Comparison of ENCODE assay signal across 18 cellular contexts in genomic region chrX:54534271-54534670, GRCh38. TPM values are rescaled to one million over a fixed set of nuclear protein-coding genes. Genes with fewer than 3 reads are reported as not detected.
A peak's percentile ranks its signal among the peaks of the same experiment; 100 is the strongest.
DNase-seq lines count a peak whose midpoint lies in the region; ATAC-seq and TF ChIP-seq lines count a peak whose summit lies in the region.
"Had no signal": no experiment of that assay in that cellular context is flagged by ENCODE, and none has a peak within 500 bp of the region (broad histone marks: within the 10 kb centered on the region; RNA-seq: fewer than 3 reads in every experiment).

No MANE protein-coding gene starts in this region.

- peaks cover 55% of the 10 kb centered on the region for H3K36me3 Mint-ChIP-seq in stimulated activated naive CD8-positive, alpha-beta T cell treated with anti-CD3 and anti-CD28 coated beads, Interleukin-15, Interleukin-2, amounts not matched to agents 100 ng/mL and 50 ng/mL, for 24 hours (ENCODE audit: low read depth)
- peaks cover 48% of the 10 kb centered on the region for H3K36me3 Mint-ChIP-seq in activated CD8-positive, alpha-beta T cell treated with anti-CD3 and anti-CD28 coated beads, Interleukin-2, amount 10 ng/mL, durations not matched to agents 7 days and 5 days (ENCODE audit: low read depth)
- H3K36me3 Mint-ChIP-seq in mesothelial cell of epicardium, result peaks cover 3% of the 10 kb centered on the region

- CTCF ChIA-PET in activated CD8-positive, alpha-beta T cell treated with anti-CD3 and anti-CD28 coated beads, Interleukin-2, amount 10 ng/mL, durations not matched to agents 7 days and 5 days (lab: Charles Lee), result no interaction called here

- no peak for ATAC-seq in stimulated activated naive CD8-positive, alpha-beta T cell treated with anti-CD3 and anti-CD28 coated beads, Interleukin-15, Interleukin-2, amounts not matched to agents 100 U/mL and 50 U/mL, for 24 hours
- no peak for ATAC-seq in activated CD8-positive, alpha-beta T cell treated with anti-CD3 and anti-CD28 coated beads, Interleukin-2, amount 10 ng/mL, durations not matched to agents 7 days and 5 days
- ATAC-seq in HG03108 (IDR thresholded peaks at IDR 0.05; ENCODE audit: unreplicated experiment) (no peak), GM21360 (IDR thresholded peaks at IDR 0.05; ENCODE audit: unreplicated experiment) (no peak)
- ATAC-seq: right cardiac atrium had no signal

- peak overlapping the region; percentile 16 for H3K27ac Mint-ChIP-seq in stimulated activated naive CD8-positive, alpha-beta T cell treated with anti-CD3 and anti-CD28 coated beads, Interleukin-15, Interleukin-2, amounts not matched to agents 100 ng/mL and 50 ng/mL, for 24 hours
- peak overlapping the region; percentile 23 for H3K27ac Mint-ChIP-seq in activated CD8-positive, alpha-beta T cell treated with anti-CD3 and anti-CD28 coated beads, Interleukin-2, amount 10 ng/mL, durations not matched to agents 7 days and 5 days
- peak overlapping the region; percentile 12 for H3K27ac Mint-ChIP-seq in mesothelial cell of epicardium
- H3K27ac Mint-ChIP-seq: endodermal cell had no signal

- H3K4me1 Mint-ChIP-seq in stimulated activated naive CD8-positive, alpha-beta T cell treated with anti-CD3 and anti-CD28 coated beads, Interleukin-15, Interleukin-2, amounts not matched to agents 100 ng/mL and 50 ng/mL, for 24 hours (ENCODE audit: low read depth), result peaks cover 33% of the 10 kb centered on the region
- H3K4me1 Mint-ChIP-seq in activated CD8-positive, alpha-beta T cell treated with anti-CD3 and anti-CD28 coated beads, Interleukin-2, amount 10 ng/mL, durations not matched to agents 7 days and 5 days (ENCODE audit: low read depth), result peaks cover 32% of the 10 kb centered on the region
- H3K4me1 Mint-ChIP-seq in mesothelial cell of epicardium, result peaks cover 16% of the 10 kb centered on the region

- TF ChIP-seq CTCF in mesothelial cell of epicardium (IDR thresholded peaks at IDR 0.05; ENCODE audit: unreplicated experiment), result no peak

- peak overlapping the region; percentile 58 for H3K4me3 Mint-ChIP-seq in stimulated activated naive CD8-positive, alpha-beta T cell treated with anti-CD3 and anti-CD28 coated beads, Interleukin-15, Interleukin-2, amounts not matched to agents 100 ng/mL and 50 ng/mL, for 24 hours
- H3K4me3 Mint-ChIP-seq in activated CD8-positive, alpha-beta T cell treated with anti-CD3 and anti-CD28 coated beads, Interleukin-2, amount 10 ng/mL, durations not matched to agents 7 days and 5 days, result no peak overlapping the region
- H3K4me3 Mint-ChIP-seq in mesothelial cell of epicardium, result no peak overlapping the region
- H3K4me3 Mint-ChIP-seq: endodermal cell had no signal

- POLR2A ChIA-PET in activated CD8-positive, alpha-beta T cell treated with anti-CD3 and anti-CD28 coated beads, Interleukin-2, amount 10 ng/mL, durations not matched to agents 7 days and 5 days (lab: Charles Lee), result interaction anchor here (0.7 kb wide), 1 partner anchor 850 kb away, joined by 3 read pairs; no protein-coding TSS in a partner anchor

- no peak for DNase-seq in stimulated activated naive CD8-positive, alpha-beta T cell treated with anti-CD3 and anti-CD28 coated beads, Interleukin-15, Interleukin-2, amounts not matched to agents 100 U/mL and 50 U/mL, for 24 hours
- DNase-seq in activated CD8-positive, alpha-beta T cell treated with anti-CD3 and anti-CD28 coated beads, Interleukin-2, amount 10 ng/mL, durations not matched to agents 7 days and 5 days, result no peak
- DNase-seq in mesothelial cell of epicardium (ENCODE audit: low spot score in 2 of 2, unreplicated experiment in 2 of 2), result no peak
- DNase-seq in NCI-H774 (lab: John Stamatoyannopoulos, UW), result no peak
- DNase-seq in cortex of kidney (lab: John Stamatoyannopoulos, UW), result no peak
- DNase-seq: activated CD4-positive, alpha-beta T cell treated with anti-CD3 and anti-CD28 coated beads for 4 hours; activated T-cell treated with anti-CD3 and anti-CD28 coated beads, Interleukin-2, amount 50 U/mL, for 48 hours; amniotic stem cell; Calu3; endodermal cell; islet precursor cell; NCI-H2029; NCI-H510A treated with DMSO at 0.1 percent for 48 hours; right cardiac atrium; SIG-M5 had no signal

- no peaks in the 10 kb centered on the region for H3K9me3 Mint-ChIP-seq in stimulated activated naive CD8-positive, alpha-beta T cell treated with anti-CD3 and anti-CD28 coated beads, Interleukin-15, Interleukin-2, amounts not matched to agents 100 ng/mL and 50 ng/mL, for 24 hours
- no peaks in the 10 kb centered on the region for H3K9me3 Mint-ChIP-seq in activated CD8-positive, alpha-beta T cell treated with anti-CD3 and anti-CD28 coated beads, Interleukin-2, amount 10 ng/mL, durations not matched to agents 7 days and 5 days (ENCODE audit: insufficient read depth)
- peaks cover 8% of the 10 kb centered on the region for H3K9me3 Mint-ChIP-seq in mesothelial cell of epicardium

- H3K27me3 Mint-ChIP-seq in stimulated activated naive CD8-positive, alpha-beta T cell treated with anti-CD3 and anti-CD28 coated beads, Interleukin-15, Interleukin-2, amounts not matched to agents 100 ng/mL and 50 ng/mL, for 24 hours, result no peaks in the 10 kb centered on the region
- H3K27me3 Mint-ChIP-seq in activated CD8-positive, alpha-beta T cell treated with anti-CD3 and anti-CD28 coated beads, Interleukin-2, amount 10 ng/mL, durations not matched to agents 7 days and 5 days (ENCODE audit: low read depth), result no peaks in the 10 kb centered on the region
- H3K27me3 Mint-ChIP-seq in mesothelial cell of epicardium (ENCODE audit: low read depth), result no peaks in the 10 kb centered on the region

RNA-seq across cellular contexts. Expression of gene GNL3L, which starts 4.3 kb away (rescaled TPM):
- total RNA-seq in activated CD8-positive, alpha-beta T cell treated with anti-CD3 and anti-CD28 coated beads, Interleukin-2, amount 10 ng/mL, durations not matched to agents 7 days and 5 days, result 10 to 100 TPM; 55.2 to 57.7 TPM
- 41.3 to 45.0 TPM (median 42.0 TPM) in 3 replicates for total RNA-seq in mesothelial cell of epicardium

RNA-seq across cellular contexts. Expression of gene FGD1, which starts 38.2 kb away (rescaled TPM):
- not detected for total RNA-seq in activated CD8-positive, alpha-beta T cell treated with anti-CD3 and anti-CD28 coated beads, Interleukin-2, amount 10 ng/mL, durations not matched to agents 7 days and 5 days
- 38.4 to 39.9 TPM (median 39.1 TPM) in 3 replicates for total RNA-seq in mesothelial cell of epicardium

Comparison
In these comparisons a context has a peak if more than half of its experiments do, and no peak if none do; other contexts are left out.
1. RNA of gene FGD1, which starts 38.2 kb away (total RNA-seq): 38.4 to 39.9 TPM in mesothelial cell of epicardium; not detected in activated CD8-positive, alpha-beta T cell treated with anti-CD3 and anti-CD28 coated beads, Interleukin-2, amount 10 ng/mL, durations not matched to agents 7 days and 5 days; every median in the first group is over 10 times any median in the second.
2. Peak in every context shown above with its lines, with median percentiles within 50 percentile points of each other: H3K27ac Mint-ChIP-seq.